8 cellular contexts compared by ENCODE assay signal in genomic region chr16:75580-76501, GRCh38. TPM values are rescaled to one million over a fixed set of nuclear protein-coding genes. Genes with fewer than 3 reads are reported as not detected.
A peak's percentile ranks its signal among the peaks of the same experiment; 100 is the strongest.
DNase-seq lines count a peak whose midpoint lies in the region; ATAC-seq and TF ChIP-seq lines count a peak whose summit lies in the region.

No MANE protein-coding gene starts in this region.

- H3K27me3 ChIP-seq in cardiac muscle cell (no peaks in the 10 kb centered on the region), gastrocnemius medialis (no peaks in the 10 kb centered on the region)

- no peaks in the 10 kb centered on the region; the same call in 1 of the 2 replicates for H3K36me3 Mint-ChIP-seq in HFFc6 (ENCODE audit: low read depth)
- peaks cover 3% of the 10 kb centered on the region for H3K36me3 Mint-ChIP-seq in activated CD8-positive, alpha-beta memory T cell treated with anti-CD3 and anti-CD28 coated beads, Interleukin-2, amount 10 ng/mL, durations not matched to agents 7 days and 5 days

- H3K4me1 Mint-ChIP-seq in HFFc6 (ENCODE audit: low read depth), result peaks cover 51% of the 10 kb centered on the region
- H3K4me1 Mint-ChIP-seq in activated CD8-positive, alpha-beta memory T cell treated with anti-CD3 and anti-CD28 coated beads, Interleukin-2, amount 10 ng/mL, durations not matched to agents 7 days and 5 days, result peaks cover 29% of the 10 kb centered on the region

- H3K36me3 ChIP-seq in cardiac muscle cell (no peaks in the 10 kb centered on the region), gastrocnemius medialis (peaks cover 0 to 12% of the 10 kb centered on the region in 2 donors)

- peaks cover 29% of the 10 kb centered on the region for H3K4me1 ChIP-seq in cardiac muscle cell (ENCODE audit: low read depth)
- H3K4me1 ChIP-seq in gastrocnemius medialis, result peaks cover 37 to 56% of the 10 kb centered on the region in 2 donors

- TF ChIP-seq CTCF in AG09319 (IDR thresholded peaks at IDR 0.05; ENCODE audit: low read depth, low read length) (peak; percentile 34), HFFc6 (IDR thresholded peaks at IDR 0.05) (peak; percentile 62), WI38 (IDR thresholded peaks at IDR 0.05; ENCODE audit: low read depth, low read length) (peak; percentile 56), cardiac muscle cell (IDR thresholded peaks at IDR 0.05; ENCODE audit: low read depth, low read length) (peak; percentile 55), gastrocnemius medialis (IDR thresholded peaks at IDR 0.05 in 4 of 5, conservative IDR thresholded peaks at IDR 0.05 in 1 of 5) (no peak)

- TF ChIP-seq POLR2A in gastrocnemius medialis (IDR thresholded peaks at IDR 0.05), result no peak

- H3K9me3 ChIP-seq in cardiac muscle cell (ENCODE audit: low read depth) (no peaks in the 10 kb centered on the region), gastrocnemius medialis (no peaks in the 10 kb centered on the region)

- ATAC-seq in gastrocnemius medialis (peak in 1 of 2 donors; percentile 8), HG03280 (IDR thresholded peaks at IDR 0.05; ENCODE audit: unreplicated experiment) (no peak)
- ATAC-seq in activated CD8-positive, alpha-beta memory T cell treated with anti-CD3 and anti-CD28 coated beads, Interleukin-2, amount 10 ng/mL, durations not matched to agents 7 days and 5 days, result no peak

- in situ Hi-C loops in gastrocnemius medialis (cut with MboI; ENCODE audit: low sequenced_read_pairs in 4 of 4), result no loop called here

- peaks cover 3% of the 10 kb centered on the region for H3K27me3 Mint-ChIP-seq in HFFc6 (ENCODE audit: insufficient read depth)
- peaks cover 30% of the 10 kb centered on the region for H3K27me3 Mint-ChIP-seq in activated CD8-positive, alpha-beta memory T cell treated with anti-CD3 and anti-CD28 coated beads, Interleukin-2, amount 10 ng/mL, durations not matched to agents 7 days and 5 days

- H3K27ac Mint-ChIP-seq in HFFc6, result peak overlapping the region; percentile 95
- H3K27ac Mint-ChIP-seq in activated CD8-positive, alpha-beta memory T cell treated with anti-CD3 and anti-CD28 coated beads, Interleukin-2, amount 10 ng/mL, durations not matched to agents 7 days and 5 days, result no peak overlapping the region

- H3K4me3 ChIP-seq in WI38 (ENCODE audit: low read depth, low read length) (peak overlapping the region; percentile 44), cardiac muscle cell (no peak overlapping the region), gastrocnemius medialis (peak overlapping the region in 1 of 4 donors; percentile 77)

- H3K27ac ChIP-seq in cardiac muscle cell (peak overlapping the region; percentile 54), gastrocnemius medialis (peak overlapping the region; percentile 80 to 93 (median 92))

- no peaks in the 10 kb centered on the region for H3K9me3 Mint-ChIP-seq in HFFc6
- no peaks in the 10 kb centered on the region for H3K9me3 Mint-ChIP-seq in activated CD8-positive, alpha-beta memory T cell treated with anti-CD3 and anti-CD28 coated beads, Interleukin-2, amount 10 ng/mL, durations not matched to agents 7 days and 5 days (ENCODE audit: low read depth)

- CTCF ChIA-PET in activated CD8-positive, alpha-beta memory T cell treated with anti-CD3 and anti-CD28 coated beads, Interleukin-2, amount 10 ng/mL, durations not matched to agents 7 days and 5 days (lab: Charles Lee), result interaction anchor here (0.8 to 14.8 kb wide), 8 partner anchors 11 to 287 kb away, joined by 3 to 350 read pairs (median 5); partner anchors contain the start of genes POLR3K and SNRNP25

- DNase-seq in AG09319 (ENCODE audit: extremely low read depth, low read depth) (peak; percentile 68), HFFc6 (peak; percentile 49), cardiac muscle cell (ENCODE audit: low read depth in 1 of 2, low spot score in 1 of 2) (peak in 1 of 2 donors; percentile 95), gastrocnemius medialis (peak; percentile 67 to 79), cerebellum (ENCODE audit: low spot score) (no peak)
- DNase-seq in activated CD8-positive, alpha-beta memory T cell treated with anti-CD3 and anti-CD28 coated beads, Interleukin-2, amount 10 ng/mL, durations not matched to agents 7 days and 5 days, result no peak

- intact Hi-C loops in gastrocnemius medialis (cut with DNase I; ENCODE audit: low total_unique reads), result no loop called here

- H3K4me3 Mint-ChIP-seq in HFFc6, result peak overlapping the region; percentile 79
- no peak overlapping the region for H3K4me3 Mint-ChIP-seq in activated CD8-positive, alpha-beta memory T cell treated with anti-CD3 and anti-CD28 coated beads, Interleukin-2, amount 10 ng/mL, durations not matched to agents 7 days and 5 days

RNA-seq across cellular contexts. Expression of gene MPG, which starts 2.2 kb away (rescaled TPM):
- 100 to 1,000 TPM in 2 of 6 experiments, 10 to 100 TPM in 4; 92.3 to 104 (median 96.9) TPM for total RNA-seq in HFFc6 (2021; fragmentation: NEBNext Ultra II Directional; extraction: Animal tissue kit (Norgen Biotek cat#: 25700))
- total RNA-seq in cardiac muscle cell, result 90.2 and 135 TPM in 2 replicates
- 78.2 and 93.7 TPM in 2 replicates for polyA plus RNA-seq in cardiac muscle cell
- total RNA-seq in gastrocnemius medialis, result 100 to 1,000 TPM in 1 of 4 donors, 10 to 100 TPM in 3; 75.0 to 124 (median 83.0) TPM
- total RNA-seq in activated CD8-positive, alpha-beta memory T cell treated with anti-CD3 and anti-CD28 coated beads, Interleukin-2, amount 10 ng/mL, durations not matched to agents 7 days and 5 days, result 10 to 100 TPM; 60.2 to 60.6 TPM
- 27.5 TPM for total RNA-seq in cerebellum

RNA-seq across cellular contexts. Expression of gene RHBDF1, which starts 3.4 kb away (rescaled TPM):
- total RNA-seq in HFFc6 (2021; fragmentation: NEBNext Ultra II Directional; extraction: Animal tissue kit (Norgen Biotek cat#: 25700)), result 10 to 100 TPM; 54.9 to 65.8 (median 60.0) TPM
- total RNA-seq in cardiac muscle cell (27.2 and 28.2 TPM in 2 replicates), gastrocnemius medialis (10 to 100 TPM in 1 of 4 donors, 1 to 10 TPM in 3; 5.6 to 22.6 (median 9.1) TPM), cerebellum (5.3 TPM)
- polyA plus RNA-seq in cardiac muscle cell, result 27.9 and 38.2 TPM in 2 replicates
- under 1 TPM; 0.23 to 0.33 TPM for total RNA-seq in activated CD8-positive, alpha-beta memory T cell treated with anti-CD3 and anti-CD28 coated beads, Interleukin-2, amount 10 ng/mL, durations not matched to agents 7 days and 5 days

RNA-seq across cellular contexts. Expression of gene SNRNP25, which starts 22.2 kb away (rescaled TPM):
- total RNA-seq in HFFc6 (2021; fragmentation: NEBNext Ultra II Directional; extraction: Animal tissue kit (Norgen Biotek cat#: 25700)), result 10 to 100 TPM; 40.3 to 53.1 (median 44.0) TPM
- total RNA-seq in cardiac muscle cell (44.7 and 70.3 TPM in 2 replicates), gastrocnemius medialis (10 to 100 TPM; 42.8 to 77.6 (median 69.7) TPM), cerebellum (13.0 TPM)
- polyA plus RNA-seq in cardiac muscle cell, result 94.2 and 123 TPM in 2 replicates
- total RNA-seq in activated CD8-positive, alpha-beta memory T cell treated with anti-CD3 and anti-CD28 coated beads, Interleukin-2, amount 10 ng/mL, durations not matched to agents 7 days and 5 days, result 10 to 100 TPM; 86.6 to 90.8 TPM

RNA-seq across cellular contexts. Expression of gene POLR3K, which starts 22.4 kb away (rescaled TPM):
- 10 to 100 TPM; 18.9 to 24.7 (median 19.8) TPM for total RNA-seq in HFFc6 (2021; fragmentation: NEBNext Ultra II Directional; extraction: Animal tissue kit (Norgen Biotek cat#: 25700))
- 6.7 and 7.1 TPM in 2 replicates for total RNA-seq in cardiac muscle cell
- 28.7 and 29.6 TPM in 2 replicates for polyA plus RNA-seq in cardiac muscle cell
- total RNA-seq in gastrocnemius medialis, result 1 to 10 TPM; 2.2 to 3.7 (median 2.9) TPM
- 10 to 100 TPM; 40.4 to 53.1 TPM for total RNA-seq in activated CD8-positive, alpha-beta memory T cell treated with anti-CD3 and anti-CD28 coated beads, Interleukin-2, amount 10 ng/mL, durations not matched to agents 7 days and 5 days
- total RNA-seq in cerebellum, result 3.4 TPM

Comparison
In these comparisons a context has a peak if more than half of its experiments do, and no peak if none do; other contexts are left out.
1. DNase-seq: peak in AG09319 (single experiment), HFFc6 (single experiment) and gastrocnemius medialis (2 of 2); none in activated CD8-positive, alpha-beta memory T cell treated with anti-CD3 and anti-CD28 coated beads, Interleukin-2, amount 10 ng/mL, durations not matched to agents 7 days and 5 days (single experiment) and cerebellum (single experiment).
2. CTCF ChIP-seq: peak in AG09319 (single experiment), HFFc6 (single experiment), WI38 (single experiment) and cardiac muscle cell (single experiment); none in gastrocnemius medialis (0 of 5).